1 cellular context compared by ENCODE assay signal in genomic region chr4:155954118-155954503, GRCh38.
TF ChIP-seq lines count a peak whose summit lies in the region.

No MANE protein-coding gene starts in this region.

TF ChIP-seq in H1, 55 proteins besides CTCF, POLR2A, EP300 and RAD21:
- TF ChIP-seq JUND (IDR thresholded peaks at IDR 0.05; ENCODE audit: low read length) (no peak), NANOG (IDR thresholded peaks at IDR 0.05; ENCODE audit: insufficient read depth, low read depth, low read length, poor library complexity, severe bottlenecking) (no peak), SP2 (IDR thresholded peaks at IDR 0.05; ENCODE audit: low read length) (no peak), CTBP2 (IDR thresholded peaks at IDR 0.05; ENCODE audit: borderline replicate concordance, insufficient read depth, insufficient read length, low read length) (no peak), TAF1 (IDR thresholded peaks at IDR 0.05; ENCODE audit: low read depth, low read length) (no peak), KDM1A (IDR thresholded peaks at IDR 0.05; ENCODE audit: borderline replicate concordance, low read length) (no peak), NRF1 (IDR thresholded peaks at IDR 0.05; ENCODE audit: low read depth, low read length) (no peak)
- TF ChIP-seq, protein P1, sequence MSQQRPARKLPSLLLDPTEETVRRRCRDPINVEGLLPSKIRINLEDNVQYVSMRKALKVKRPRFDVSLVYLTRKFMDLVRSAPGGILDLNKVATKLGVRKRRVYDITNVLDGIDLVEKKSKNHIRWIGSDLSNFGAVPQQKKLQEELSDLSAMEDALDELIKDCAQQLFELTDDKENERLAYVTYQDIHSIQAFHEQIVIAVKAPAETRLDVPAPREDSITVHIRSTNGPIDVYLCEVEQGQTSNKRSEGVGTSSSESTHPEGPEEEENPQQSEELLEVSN (IDR thresholded peaks at IDR 0.05), result no peak
TF ChIP-seq in H1: peak in this region for 0.
